In the genomic region with DNA sequence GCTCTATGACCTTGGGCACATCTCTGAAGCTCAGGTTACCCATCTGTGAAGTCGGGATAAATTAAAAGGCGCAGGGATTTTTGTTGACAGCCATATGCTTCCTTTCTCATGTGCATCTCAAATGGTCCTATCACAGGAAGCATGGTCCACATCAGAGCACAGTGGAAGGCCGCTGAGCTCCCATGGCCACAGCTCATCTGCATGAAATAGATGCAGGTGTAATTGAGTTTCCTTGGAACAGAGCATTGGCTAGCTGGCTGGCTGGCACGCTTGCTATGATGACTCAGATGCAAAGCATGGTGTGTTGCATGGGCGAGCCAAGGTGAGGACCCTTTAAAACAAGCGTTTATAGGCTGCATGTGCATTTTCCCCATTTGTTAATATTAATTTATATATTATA, we compare ENCODE assay signal across 22 cellular contexts.
A peak's percentile ranks its signal among the peaks of the same experiment; 100 is the strongest.
DNase-seq lines count a peak whose midpoint lies in the region; ATAC-seq and TF ChIP-seq lines count a peak whose summit lies in the region.
"Had no signal": no experiment of that assay in that cellular context is flagged by ENCODE, and none has a peak within 500 bp of the region (broad histone marks: within the 10 kb centered on the region; RNA-seq: fewer than 3 reads in every experiment).

No MANE protein-coding gene starts in this region.

- no peaks in the 10 kb centered on the region for H3K9me3 Mint-ChIP-seq in GM23338
- H3K9me3 Mint-ChIP-seq: CD4-positive, alpha-beta T cell; CD8-positive, alpha-beta memory T cell had no signal

- no peak overlapping the region for H3K14ac ChIP-seq in neuronal stem cell (ENCODE audit: low read length)

- no peak overlapping the region for H3K4me2 ChIP-seq in GM23338
- no peak overlapping the region for H3K4me2 ChIP-seq in neuronal stem cell (ENCODE audit: insufficient read depth, low read length, poor library complexity, severe bottlenecking)
- H3K4me2 ChIP-seq: A549 had no signal

- H3K79me1 ChIP-seq in neuronal stem cell (ENCODE audit: low read depth, low read length) = no peaks in the 10 kb centered on the region

- TF ChIP-seq CTCF in GM23338 (conservative IDR thresholded peaks at IDR 0.05; ENCODE audit: low read depth in 2 of 2) = no peak

- H3K9ac ChIP-seq in neuronal stem cell (ENCODE audit: low read depth, low read length, poor library complexity) = no peak overlapping the region
- H3K9ac ChIP-seq: BLaER1 treated with 17β-estradiol and CSF1 and Interleukin-3, amounts not matched to agents 10 nM and 100 nM had no signal

- no peaks in the 10 kb centered on the region for H3K27me3 Mint-ChIP-seq in GM23338 (ENCODE audit: insufficient read depth, low read depth, poor library complexity)

- H3K27me3 ChIP-seq in GM23338 (ENCODE audit: insufficient read depth) (no peaks in the 10 kb centered on the region), neuronal stem cell (ENCODE audit: control insufficient read depth in 3 of 3, insufficient read depth in 3 of 3, low read depth in 1 of 3, low read length in 3 of 3) (no peaks in the 10 kb centered on the region)
- H3K27me3 ChIP-seq: BE2C; BLaER1 treated with 17β-estradiol and CSF1 and Interleukin-3, amounts not matched to agents 10 nM and 100 nM had no signal

- H3K23ac ChIP-seq in neuronal stem cell (ENCODE audit: low read depth, low read length, poor library complexity) = no peak overlapping the region

- no peaks in the 10 kb centered on the region for H3K79me2 ChIP-seq in GM23338 (replicated peaks; ENCODE audit: insufficient read depth)

- no peak overlapping the region for H2BK5ac ChIP-seq in neuronal stem cell (ENCODE audit: low read length)

- no peaks in the 10 kb centered on the region for H4K20me1 ChIP-seq in GM23338 (replicated peaks; ENCODE audit: insufficient read depth)
- H4K20me1 ChIP-seq: BLaER1 treated with 17β-estradiol and CSF1 and Interleukin-3, amounts not matched to agents 10 nM and 100 nM had no signal

- H2BK12ac ChIP-seq in neuronal stem cell (ENCODE audit: low read length) = no peak overlapping the region

- H3K9me3 ChIP-seq in neuronal stem cell (replicated peaks in 1 of 2; ENCODE audit: control insufficient read depth in 2 of 2, insufficient read depth in 1 of 2, low read depth in 1 of 2, low read length in 2 of 2) = no peaks in the 10 kb centered on the region
- H3K9me3 ChIP-seq: A549, BE2C had no signal

- H2AFZ ChIP-seq in GM23338 (peak overlapping the region; percentile 52; the same call in 1 of the 2 replicates), neuronal stem cell (ENCODE audit: low read length) (no peak overlapping the region)

- H3K36me3 ChIP-seq in GM23338 (ENCODE audit: insufficient read depth) (no peaks in the 10 kb centered on the region), neuronal stem cell (replicated peaks in 1 of 2; ENCODE audit: control insufficient read depth in 2 of 2, insufficient read depth in 2 of 2, low read length in 2 of 2) (no peaks in the 10 kb centered on the region)
- H3K36me3 ChIP-seq: BE2C; BLaER1 treated with 17β-estradiol and CSF1 and Interleukin-3, amounts not matched to agents 10 nM and 100 nM had no signal

- H3K27ac ChIP-seq in GM23338 (ENCODE audit: low read depth) = no peak overlapping the region
- H3K27ac ChIP-seq in neuronal stem cell (replicated peaks; ENCODE audit: low read length) = no peak overlapping the region
- H3K27ac ChIP-seq: A549; BLaER1 treated with 17β-estradiol and CSF1 and Interleukin-3, amounts not matched to agents 10 nM and 100 nM had no signal

- peaks cover 11% of the 10 kb centered on the region for H3K9me2 ChIP-seq in GM23338 (ENCODE audit: insufficient read depth)

- peaks cover 10% of the 10 kb centered on the region; the same call in 2 of the 3 replicates for H3K4me1 Mint-ChIP-seq in GM23338
- H3K4me1 Mint-ChIP-seq: CD8-positive, alpha-beta memory T cell had no signal

- DNase-seq in NCI-H526 (lab: John Stamatoyannopoulos, UW) = peak; percentile 19 to 63
- DNase-seq in NCI-H526 treated with DMSO at 0.1 percent for 48 hours (lab: John Stamatoyannopoulos, UW) = no peak
- DNase-seq in GM23338 (ENCODE audit: low spot score) = no peak
- peak; percentile 17 for DNase-seq in astrocyte of the hippocampus (ENCODE audit: low read depth, low spot score)
- DNase-seq in neuronal stem cell (ENCODE audit: low spot score) = no peak
- no peak for DNase-seq in NCI-H748 (lab: John Stamatoyannopoulos, UW; ENCODE audit: unreplicated experiment)
- no peak for DNase-seq in NCI-H446 treated with DMSO at 0.1 percent for 48 hours (lab: John Stamatoyannopoulos, UW)
- no peak for DNase-seq in KBM-7
- DNase-seq: 8988T; ACHN; AML-193; BE2C; CD4-positive, alpha-beta T cell; CD8-positive, alpha-beta memory T cell; DMS 273 treated with DMSO at 0.1 percent for 48 hours; DMS79; GF-D8; H7; HCEC 1CT had no signal

- no peak overlapping the region for H3K18ac ChIP-seq in neuronal stem cell (ENCODE audit: low read length)

- H3K4me3 Mint-ChIP-seq in GM23338 = no peak overlapping the region
- H3K4me3 Mint-ChIP-seq: CD14-positive monocyte; CD4-positive, alpha-beta T cell; CD8-positive, alpha-beta memory T cell had no signal

- H2AK5ac ChIP-seq in neuronal stem cell (ENCODE audit: low read depth, low read length) = peak overlapping the region; percentile 59

- no peak overlapping the region for H3K27ac Mint-ChIP-seq in GM23338
- H3K27ac Mint-ChIP-seq: CD14-positive monocyte; CD4-positive, alpha-beta T cell; CD8-positive, alpha-beta memory T cell had no signal

- no CpG with 5 or more reads among the region's 6 CpGs for WGBS in neuronal stem cell (ENCODE audit: extremely low coverage in 2 of 2, insufficient read length in 2 of 2, insufficient replicate concordance in 1 of 2), 2 donors

- in situ Hi-C loops in KBM-7 (cut with MboI; ENCODE audit: low pct_unique_long_range_greater_than_20kb, low sequenced_read_pairs) = loop anchor here (25.0 kb wide), 1 partner anchor 197 kb away; no protein-coding TSS in a partner anchor

- H4K91ac ChIP-seq in neuronal stem cell (ENCODE audit: low read depth, low read length, poor library complexity) = no peak overlapping the region

- no peak overlapping the region for H3K4ac ChIP-seq in neuronal stem cell (ENCODE audit: low read length)

- H3K4me3 ChIP-seq in GM23338 (no peak overlapping the region), neuronal stem cell (ENCODE audit: low read length in 2 of 2) (no peak overlapping the region)
- H3K4me3 ChIP-seq: A549; BLaER1 treated with 17β-estradiol and CSF1 and Interleukin-3, amounts not matched to agents 10 nM and 100 nM had no signal

- H2BK15ac ChIP-seq in neuronal stem cell (ENCODE audit: low read length) = no peak overlapping the region

- no peaks in the 10 kb centered on the region for H3F3A ChIP-seq in GM23338 (replicated peaks; ENCODE audit: low read depth)

- no peak for ATAC-seq in GM23338
- ATAC-seq: A549 had no signal

- no peaks in the 10 kb centered on the region for H3K36me3 Mint-ChIP-seq in GM23338 (ENCODE audit: low read depth)
- H3K36me3 Mint-ChIP-seq: CD14-positive monocyte; CD8-positive, alpha-beta memory T cell had no signal

- H2BK120ac ChIP-seq in neuronal stem cell (ENCODE audit: low read depth, low read length) = no peak overlapping the region

- peak overlapping the region; percentile 29 for H4K8ac ChIP-seq in neuronal stem cell (ENCODE audit: low read depth, low read length)

- peaks cover 10% of the 10 kb centered on the region for H3K4me1 ChIP-seq in GM23338 (ENCODE audit: insufficient read depth)
- peaks cover 0 to 8% of the 10 kb centered on the region in 2 donors for H3K4me1 ChIP-seq in neuronal stem cell (ENCODE audit: control insufficient read depth in 2 of 2, insufficient read depth in 1 of 2, low read depth in 1 of 2, low read length in 2 of 2)
- H3K4me1 ChIP-seq: A549, BE2C had no signal

TF ChIP-seq in GM23338, 12 proteins besides CTCF, POLR2A, EP300 and RAD21 (continues in another document):
- no peak for TF ChIP-seq CREB1 (CRISPR knock-in tag; IDR thresholded peaks at IDR 0.05; ENCODE audit: low read depth)
- TF ChIP-seq, protein P1, sequence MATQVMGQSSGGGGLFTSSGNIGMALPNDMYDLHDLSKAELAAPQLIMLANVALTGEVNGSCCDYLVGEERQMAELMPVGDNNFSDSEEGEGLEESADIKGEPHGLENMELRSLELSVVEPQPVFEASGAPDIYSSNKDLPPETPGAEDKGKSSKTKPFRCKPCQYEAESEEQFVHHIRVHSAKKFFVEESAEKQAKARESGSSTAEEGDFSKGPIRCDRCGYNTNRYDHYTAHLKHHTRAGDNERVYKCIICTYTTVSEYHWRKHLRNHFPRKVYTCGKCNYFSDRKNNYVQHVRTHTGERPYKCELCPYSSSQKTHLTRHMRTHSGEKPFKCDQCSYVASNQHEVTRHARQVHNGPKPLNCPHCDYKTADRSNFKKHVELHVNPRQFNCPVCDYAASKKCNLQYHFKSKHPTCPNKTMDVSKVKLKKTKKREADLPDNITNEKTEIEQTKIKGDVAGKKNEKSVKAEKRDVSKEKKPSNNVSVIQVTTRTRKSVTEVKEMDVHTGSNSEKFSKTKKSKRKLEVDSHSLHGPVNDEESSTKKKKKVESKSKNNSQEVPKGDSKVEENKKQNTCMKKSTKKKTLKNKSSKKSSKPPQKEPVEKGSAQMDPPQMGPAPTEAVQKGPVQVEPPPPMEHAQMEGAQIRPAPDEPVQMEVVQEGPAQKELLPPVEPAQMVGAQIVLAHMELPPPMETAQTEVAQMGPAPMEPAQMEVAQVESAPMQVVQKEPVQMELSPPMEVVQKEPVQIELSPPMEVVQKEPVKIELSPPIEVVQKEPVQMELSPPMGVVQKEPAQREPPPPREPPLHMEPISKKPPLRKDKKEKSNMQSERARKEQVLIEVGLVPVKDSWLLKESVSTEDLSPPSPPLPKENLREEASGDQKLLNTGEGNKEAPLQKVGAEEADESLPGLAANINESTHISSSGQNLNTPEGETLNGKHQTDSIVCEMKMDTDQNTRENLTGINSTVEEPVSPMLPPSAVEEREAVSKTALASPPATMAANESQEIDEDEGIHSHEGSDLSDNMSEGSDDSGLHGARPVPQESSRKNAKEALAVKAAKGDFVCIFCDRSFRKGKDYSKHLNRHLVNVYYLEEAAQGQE (IDR thresholded peaks at IDR 0.05; ENCODE audit: unreplicated experiment) = no peak

Comparison
In these comparisons a context has a peak if more than half of its experiments do, and no peak if none do; other contexts are left out.
1. DNase-seq: peak in NCI-H526 (2 of 2) and astrocyte of the hippocampus (single experiment); none in NCI-H526 treated with DMSO at 0.1 percent for 48 hours (single experiment), GM23338 (single experiment), neuronal stem cell (single experiment), NCI-H748 (single experiment), NCI-H446 treated with DMSO at 0.1 percent for 48 hours (single experiment) and KBM-7 (single experiment).